In the genomic region with DNA sequence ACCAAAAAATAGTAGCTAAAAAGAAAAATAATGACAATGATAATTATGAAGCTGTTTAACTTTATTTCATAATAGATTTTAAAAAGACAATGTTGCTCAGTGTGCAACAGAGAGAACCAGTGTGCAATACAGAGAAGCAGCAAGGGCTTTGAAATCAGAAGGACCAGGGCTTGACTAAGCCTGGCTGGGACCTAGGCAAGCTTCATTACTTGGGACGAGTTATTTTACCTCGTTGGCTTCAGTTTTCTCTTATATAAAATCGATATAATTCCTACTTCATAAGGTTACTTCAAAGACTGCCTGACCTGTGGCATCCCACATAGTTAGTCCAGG, we compare ENCODE assay signal across 14 cellular contexts. TPM values are rescaled to one million over a fixed set of nuclear protein-coding genes. Genes with fewer than 3 reads are reported as not detected.
A peak's percentile ranks its signal among the peaks of the same experiment; 100 is the strongest.
DNase-seq lines count a peak whose midpoint lies in the region; ATAC-seq and TF ChIP-seq lines count a peak whose summit lies in the region.
"Had no signal": no experiment of that assay in that cellular context is flagged by ENCODE, and none has a peak within 500 bp of the region (broad histone marks: within the 10 kb centered on the region; RNA-seq: fewer than 3 reads in every experiment).

No MANE protein-coding gene starts in this region.

- peaks cover 51% of the 10 kb centered on the region for H3K79me2 ChIP-seq in ACC112 (ENCODE audit: control insufficient read depth, insufficient read depth, low read length, unreplicated experiment)

- peak overlapping the region; percentile 43; the same call in 1 of the 2 replicates for H3K27ac ChIP-seq in ACC112 (ENCODE audit: low read depth, low read length)
- peak overlapping the region; percentile 49 to 67 for H3K27ac ChIP-seq in coronary artery
- H3K27ac ChIP-seq in sigmoid colon: peak overlapping the region; percentile 72 to 89 (median 80)
- H3K27ac ChIP-seq: cardiac muscle cell had no signal

- no peak for DNase-seq in coronary artery (ENCODE audit: low spot score)
- DNase-seq in left lobe of liver (ENCODE audit: low spot score): no peak
- no peak for DNase-seq in sigmoid colon
- no peak for DNase-seq in HAP-1 (ENCODE audit: low spot score in 2 of 2)
- DNase-seq in GM10266 (ENCODE audit: extremely low spot score): no peak
- DNase-seq: CD4-positive, CD25-positive, alpha-beta regulatory T cell; DND-41; effector memory CD8-positive, alpha-beta T cell; NCI-H2029 treated with DMSO at 0.1 percent for 48 hours; NCI-H524 treated with DMSO at 0.1 percent for 48 hours had no signal

- H3K4me3 ChIP-seq in ACC112 (ENCODE audit: low read depth, low read length): no peak overlapping the region
- no peak overlapping the region for H3K4me3 ChIP-seq in coronary artery
- H3K4me3 ChIP-seq in sigmoid colon: no peak overlapping the region
- H3K4me3 ChIP-seq in HAP-1: no peak overlapping the region
- H3K4me3 ChIP-seq: cardiac muscle cell had no signal

- no peak overlapping the region for H2AFZ ChIP-seq in ACC112 (ENCODE audit: low read length, unreplicated experiment)

- H3K36me3 ChIP-seq in ACC112 (ENCODE audit: insufficient read depth, low read length): peaks cover 10% of the 10 kb centered on the region; the same call in 1 of the 2 replicates
- peaks cover 0 to 4% (median 0%) of the 10 kb centered on the region in 4 donors for H3K36me3 ChIP-seq in sigmoid colon
- H3K36me3 ChIP-seq in HAP-1 (replicated peaks): no peaks in the 10 kb centered on the region

- H3K4me1 ChIP-seq in ACC112 (ENCODE audit: control insufficient read depth, insufficient read depth, low read length, unreplicated experiment): peaks cover 53% of the 10 kb centered on the region
- H3K4me1 ChIP-seq in sigmoid colon: peaks cover 0 to 100% (median 95%) of the 10 kb centered on the region in 4 donors
- no peaks in the 10 kb centered on the region for H3K4me1 ChIP-seq in HAP-1

- TF ChIP-seq CTCF in coronary artery (IDR thresholded peaks at IDR 0.05) (no peak), sigmoid colon (IDR thresholded peaks at IDR 0.05) (no peak), GM10266 (IDR thresholded peaks at IDR 0.05; ENCODE audit: control insufficient read depth, insufficient read depth, low read depth, missing control alignments) (no peak)

- intact Hi-C loops in sigmoid colon (cut with DNase I): no loop called here

- ATAC-seq in left lobe of liver (peak; percentile 25), HG02678 (IDR thresholded peaks at IDR 0.05; ENCODE audit: unreplicated experiment) (no peak), HG02938 (IDR thresholded peaks at IDR 0.05; ENCODE audit: unreplicated experiment) (no peak)
- ATAC-seq: effector memory CD8-positive, alpha-beta T cell had no signal

- WGBS in sigmoid colon, 2 donors: 75 to 90% methylated on average over 3 of the region's 3 CpGs

- TF ChIP-seq POLR2A in sigmoid colon (IDR thresholded peaks at IDR 0.05): no peak

- TF ChIP-seq EP300 in sigmoid colon (IDR thresholded peaks at IDR 0.05): no peak

- in situ Hi-C loops in HAP-1 (cut with MboI; ENCODE audit: low sequenced_read_pairs): no loop called here

- H3K9me3 ChIP-seq in sigmoid colon: no peaks in the 10 kb centered on the region
- no peaks in the 10 kb centered on the region for H3K9me3 ChIP-seq in HAP-1

- no peaks in the 10 kb centered on the region for H3K27me3 ChIP-seq in ACC112 (ENCODE audit: insufficient read depth, low read length)
- no peaks in the 10 kb centered on the region for H3K27me3 ChIP-seq in sigmoid colon
- no peaks in the 10 kb centered on the region for H3K27me3 ChIP-seq in HAP-1 (ENCODE audit: low read depth)
- H3K27me3 ChIP-seq: cardiac muscle cell had no signal

RNA-seq across cellular contexts. Expression of a gene that starts 56.9 kb away (rescaled TPM):
- total RNA-seq in left lobe of liver (31.4 TPM), sigmoid colon (100 to 1,000 TPM in 1 of 4 donors, 10 to 100 TPM in 3; 84.7 to 110 (median 95.1) TPM)
- polyA plus RNA-seq in sigmoid colon: 10 to 100 TPM; 11.8 to 16.2 (median 14.8) TPM
